Comparison of ENCODE assay signal across 25 cellular contexts in the genomic region with DNA sequence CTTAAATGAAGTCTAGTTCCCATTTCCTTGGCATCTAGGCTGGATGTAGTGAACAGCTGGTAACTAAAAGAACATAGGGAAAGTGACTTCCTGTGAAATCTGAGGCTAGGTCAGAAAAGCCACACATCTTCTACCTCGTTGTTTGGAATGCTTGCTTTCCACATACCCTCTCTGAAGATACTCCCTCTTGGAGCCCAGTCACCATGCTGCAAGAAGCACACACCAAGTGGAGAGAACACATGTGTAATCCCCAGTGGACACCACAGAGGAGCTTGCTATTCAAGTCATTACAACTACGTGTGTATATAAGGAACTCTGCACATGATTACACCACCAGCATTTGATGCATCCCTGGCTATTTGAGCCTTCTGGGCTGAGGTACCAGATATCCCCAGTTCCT.
"Had no signal": no experiment of that assay in that cellular context is flagged by ENCODE, and none has a peak within 500 bp of the region (broad histone marks: within the 10 kb centered on the region; RNA-seq: fewer than 3 reads in every experiment).

No MANE protein-coding gene starts in this region.

- H3K4me1 ChIP-seq: left ventricle myocardium inferior, pancreas, right atrium auricular region, thyroid gland, upper lobe of right lung had no signal

- H3K79me2 ChIP-seq: hepatocyte had no signal

- DNase-seq: activated CD4-positive, alpha-beta T cell treated with anti-CD3 and anti-CD28 coated beads, Interleukin-2, amount 10 ng/mL, durations not matched to agents 7 days and 5 days; activated CD4-positive, CD25-positive, alpha-beta regulatory T cell treated with anti-CD3 and anti-CD28 coated beads, Interleukin-2, amount 50 U/mL, for 72 hours; activated CD8-positive, alpha-beta memory T cell treated with anti-CD3 and anti-CD28 coated beads, Interleukin-2, amount 10 ng/mL, durations not matched to agents 7 days and 5 days; activated CD8-positive, alpha-beta T cell treated with anti-CD3 and anti-CD28 coated beads for 36 hours; activated effector memory CD4-positive, alpha-beta T cell treated with anti-CD3 and anti-CD28 coated beads, Interleukin-2, amount 50 U/mL, for 16 hours; activated naive CD4-positive, alpha-beta T cell treated with anti-CD3 and anti-CD28 coated beads, Interleukin-2, amount 10 ng/mL, durations not matched to agents 7 days and 5 days; activated T-cell treated with anti-CD3 and anti-CD28 coated beads for 4 hours; caudate nucleus; effector memory CD4-positive, alpha-beta T cell; left ventricle myocardium inferior; mammary epithelial cell; midbrain; pancreas; psoas muscle; stimulated activated CD4-positive, alpha-beta T cell treated with anti-CD3 and anti-CD28 coated beads, Interleukin-1b, Interleukin-23, amount 100 ng/mL, for 48 hours; substantia nigra; thyroid gland; upper lobe of right lung; WERI-Rb-1 had no signal

- H3K9me3 ChIP-seq: left ventricle myocardium inferior, neutrophil, pancreas, psoas muscle, right atrium auricular region, thyroid gland, upper lobe of right lung had no signal

- H3K4me2 ChIP-seq: hepatocyte had no signal

- H3K4me3 ChIP-seq: hepatocyte, left ventricle myocardium inferior, pancreas, psoas muscle, right atrium auricular region, skin epidermis, thyroid gland, upper lobe of right lung had no signal

- ATAC-seq: activated CD8-positive, alpha-beta memory T cell treated with anti-CD3 and anti-CD28 coated beads, Interleukin-2, amount 10 ng/mL, durations not matched to agents 7 days and 5 days; activated CD8-positive, alpha-beta T cell treated with anti-CD3 and anti-CD28 coated beads for 36 hours; esophagus mucosa; natural killer cell treated with Interleukin-12 subunit alpha and Interleukin-12 subunit beta and Interleukin-15 and Interleukin-18, amount 100 ng/mL, for 72 hours; pancreas; psoas muscle; upper lobe of right lung had no signal

- H2AFZ ChIP-seq: hepatocyte had no signal

- H3K36me3 ChIP-seq: left ventricle myocardium inferior, neutrophil, pancreas, right atrium auricular region, thyroid gland, upper lobe of right lung, WERI-Rb-1 had no signal

- H3K27ac ChIP-seq: hepatocyte, left ventricle myocardium inferior, neutrophil, pancreas, psoas muscle, right atrium auricular region, skin epidermis, thyroid gland, upper lobe of right lung, WERI-Rb-1 had no signal

- H3K27me3 ChIP-seq: hepatocyte, neutrophil, pancreas, right atrium auricular region, thyroid gland, upper lobe of right lung had no signal
